In the genomic region with DNA sequence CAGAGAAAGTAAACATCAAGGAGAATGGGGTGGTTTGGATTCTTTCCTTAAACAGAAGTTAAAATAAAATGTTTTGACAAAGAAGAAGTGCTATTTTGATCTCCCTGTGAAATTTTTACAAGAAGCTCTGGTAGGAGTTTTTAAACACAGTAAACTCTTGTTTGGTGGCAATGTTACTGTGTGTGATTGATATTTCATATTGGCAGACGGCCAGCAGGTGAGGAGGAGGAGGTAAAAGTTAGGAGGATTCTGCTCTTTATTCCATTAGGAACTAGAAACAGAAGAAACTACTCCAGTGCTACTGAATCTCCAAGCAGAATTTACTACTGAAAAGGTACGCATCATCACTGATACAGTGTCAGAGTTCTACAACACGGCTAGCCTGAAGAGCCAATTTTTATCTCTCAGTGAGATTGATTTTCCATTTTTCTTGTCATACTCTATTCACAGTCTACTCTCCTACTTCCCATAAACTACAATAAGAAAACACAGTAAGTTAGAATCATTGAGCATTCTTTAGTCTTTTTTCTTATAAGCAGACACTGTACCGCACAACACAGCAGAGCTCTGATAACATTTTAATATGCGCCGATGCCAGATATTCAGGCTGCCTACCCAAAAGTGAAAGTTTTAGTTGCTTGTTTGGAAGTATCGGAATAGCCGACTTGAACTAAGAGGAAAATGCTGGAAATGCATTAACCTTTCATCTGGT, we compare ENCODE assay signal across 17 cellular contexts.
"Had no signal": no experiment of that assay in that cellular context is flagged by ENCODE, and none has a peak within 500 bp of the region (broad histone marks: within the 10 kb centered on the region; RNA-seq: fewer than 3 reads in every experiment).

No MANE protein-coding gene starts in this region.

- H3K27ac Mint-ChIP-seq: activated CD8-positive, alpha-beta T cell treated with anti-CD3 and anti-CD28 coated beads for 36 hours; natural killer cell; T-helper 1 cell treated with Interleukin-12 subunit alpha and Interleukin-12 subunit beta and Interleukin-4 antibody, amounts not matched to agents 30 μg/mL and 1 μg/mL, for 36 hours had no signal

- ATAC-seq: activated CD8-positive, alpha-beta T cell treated with anti-CD3 and anti-CD28 coated beads for 36 hours; activated T-cell treated with anti-CD3 and anti-CD28 coated beads, Interleukin-2, amount 50 U/mL, for 4 hours; natural killer cell; stimulated activated naive CD8-positive, alpha-beta T cell treated with anti-CD3 and anti-CD28 coated beads, Interleukin-15, Interleukin-2, amounts not matched to agents 100 U/mL and 50 U/mL, for 24 hours had no signal

- H3K4me3 Mint-ChIP-seq: activated CD8-positive, alpha-beta T cell treated with anti-CD3 and anti-CD28 coated beads for 36 hours; activated T-cell treated with anti-CD3 and anti-CD28 coated beads, Interleukin-2, amount 50 U/mL, for 4 hours; natural killer cell; T-helper 1 cell treated with Interleukin-12 subunit alpha and Interleukin-12 subunit beta and Interleukin-4 antibody, amounts not matched to agents 30 μg/mL and 1 μg/mL, for 36 hours had no signal

- H3K9me3 Mint-ChIP-seq: activated CD8-positive, alpha-beta T cell treated with anti-CD3 and anti-CD28 coated beads for 36 hours; activated T-cell treated with anti-CD3 and anti-CD28 coated beads, Interleukin-2, amount 50 U/mL, for 4 hours; natural killer cell; T-helper 1 cell treated with Interleukin-12 subunit alpha and Interleukin-12 subunit beta and Interleukin-4 antibody, amounts not matched to agents 30 μg/mL and 1 μg/mL, for 36 hours had no signal

- H3K27ac ChIP-seq: adrenal gland, colonic mucosa, neutrophil, right atrium auricular region, skin epidermis, suprapubic skin had no signal

- H3K4me1 ChIP-seq: adrenal gland, right atrium auricular region, suprapubic skin had no signal

- DNase-seq: activated CD4-positive, alpha-beta T cell treated with anti-CD3 and anti-CD28 coated beads for 4 hours; activated CD8-positive, alpha-beta T cell treated with anti-CD3 and anti-CD28 coated beads for 36 hours; activated effector memory CD4-positive, alpha-beta T cell treated with Interleukin-2 at 50 U/mL for 16 hours; activated naive CD4-positive, alpha-beta T cell treated with anti-CD3 and anti-CD28 coated beads, Interleukin-2, amount 50 U/mL, for 16 hours; activated T-cell treated with anti-CD3 and anti-CD28 coated beads, Interleukin-2, amount 50 U/mL, for 4 hours; adrenal gland; central memory CD4-positive, alpha-beta T cell; natural killer cell; stimulated activated naive CD8-positive, alpha-beta T cell treated with anti-CD3 and anti-CD28 coated beads, Interleukin-15, Interleukin-2, amounts not matched to agents 100 U/mL and 50 U/mL, for 24 hours; trophoblast cell had no signal

- H3K4me3 ChIP-seq: adrenal gland, colonic mucosa, mucosa of descending colon, right atrium auricular region, skin epidermis, suprapubic skin had no signal

- H3K36me3 ChIP-seq: adrenal gland, colonic mucosa, neutrophil, right atrium auricular region, suprapubic skin had no signal

- H3K36me3 Mint-ChIP-seq: natural killer cell had no signal

- H3K9me3 ChIP-seq: adrenal gland, colonic mucosa, mucosa of descending colon, neutrophil, right atrium auricular region, suprapubic skin had no signal

- H3K4me1 Mint-ChIP-seq: natural killer cell had no signal
